In genomic region chr12:6765634-6766581, GRCh38 we compare ENCODE assay signal across 8 cellular contexts. TPM values are rescaled to one million over a fixed set of nuclear protein-coding genes. Genes with fewer than 3 reads are reported as not detected.
DNase-seq lines count a peak whose midpoint lies in the region; ATAC-seq lines count a peak whose summit lies in the region.

TSS of gene PTMS (plus strand) at chr12:6766363. CDS start at chr12:6766706, 343 bp downstream.

- peaks cover 47% of the 10 kb centered on the region for H3K27me3 Mint-ChIP-seq in activated T-cell treated with anti-CD3 and anti-CD28 coated beads, Interleukin-2, amount 50 U/mL, for 24 hours
- peaks cover 36% of the 10 kb centered on the region for H3K27me3 Mint-ChIP-seq in activated CD8-positive, alpha-beta T cell treated with anti-CD3 and anti-CD28 coated beads, Interleukin-2, amount 10 ng/mL, durations not matched to agents 7 days and 5 days (ENCODE audit: low read depth)
- peaks cover 22 to 64% (median 58%) of the 10 kb centered on the region in 5 donors for H3K27me3 Mint-ChIP-seq in naive thymus-derived CD8-positive, alpha-beta T cell

- peak within 1 kb of the TSS; percentile 74 for H3K27ac Mint-ChIP-seq in activated T-cell treated with anti-CD3 and anti-CD28 coated beads, Interleukin-2, amount 50 U/mL, for 24 hours
- H3K27ac Mint-ChIP-seq in activated CD8-positive, alpha-beta T cell treated with anti-CD3 and anti-CD28 coated beads, Interleukin-2, amount 10 ng/mL, durations not matched to agents 7 days and 5 days, result peak within 1 kb of the TSS; percentile 74
- H3K27ac Mint-ChIP-seq in naive thymus-derived CD8-positive, alpha-beta T cell, result peak within 1 kb of the TSS in 6 of 10 donors; percentile 27 to 73 (median 46)

- CTCF ChIA-PET in activated CD8-positive, alpha-beta T cell treated with anti-CD3 and anti-CD28 coated beads, Interleukin-2, amount 10 ng/mL, durations not matched to agents 7 days and 5 days (lab: Charles Lee), result interaction anchor here (0.5 to 20.8 kb wide), 24 partner anchors 8 to 178 kb away, joined by 3 to 378 read pairs (median 4); partner anchors contain the start of genes C12orf57, CD4, CDCA3 and COPS7A

- DNase-seq in activated T-cell treated with anti-CD3 and anti-CD28 coated beads, Interleukin-2, amount 50 U/mL, for 24 hours, result peak; percentile 61
- DNase-seq in activated T-cell treated with anti-CD3 and anti-CD28 coated beads for 4 hours, result no peak
- peak; percentile 90 for DNase-seq in NCI-H2107 treated with DMSO at 0.1 percent for 48 hours (lab: John Stamatoyannopoulos, UW; ENCODE audit: unreplicated experiment)
- peak; percentile 47 for DNase-seq in activated CD8-positive, alpha-beta T cell treated with anti-CD3 and anti-CD28 coated beads, Interleukin-2, amount 10 ng/mL, durations not matched to agents 7 days and 5 days
- peak; percentile 79 for DNase-seq in fibroblast of peridontal ligament (ENCODE audit: extremely low read depth)
- DNase-seq in naive thymus-derived CD8-positive, alpha-beta T cell, result peak in 1 of 10 donors; percentile 58

- peak; percentile 20 for ATAC-seq in HG02759 (IDR thresholded peaks at IDR 0.05; ENCODE audit: unreplicated experiment)
- peak; percentile 32 for ATAC-seq in activated CD8-positive, alpha-beta T cell treated with anti-CD3 and anti-CD28 coated beads, Interleukin-2, amount 10 ng/mL, durations not matched to agents 7 days and 5 days
- peak in 1 of 2 donors; percentile 14 for ATAC-seq in naive thymus-derived CD8-positive, alpha-beta T cell
- ATAC-seq in GM21360 (IDR thresholded peaks at IDR 0.05; ENCODE audit: unreplicated experiment), result no peak

- no peaks in the 10 kb centered on the region for H3K9me3 Mint-ChIP-seq in activated T-cell treated with anti-CD3 and anti-CD28 coated beads, Interleukin-2, amount 50 U/mL, for 24 hours
- H3K9me3 Mint-ChIP-seq in activated CD8-positive, alpha-beta T cell treated with anti-CD3 and anti-CD28 coated beads, Interleukin-2, amount 10 ng/mL, durations not matched to agents 7 days and 5 days (ENCODE audit: insufficient read depth), result no peaks in the 10 kb centered on the region
- no peaks in the 10 kb centered on the region for H3K9me3 Mint-ChIP-seq in naive thymus-derived CD8-positive, alpha-beta T cell

- H3K36me3 Mint-ChIP-seq in activated T-cell treated with anti-CD3 and anti-CD28 coated beads, Interleukin-2, amount 50 U/mL, for 24 hours (ENCODE audit: low read depth), result peaks cover 14% of the 10 kb centered on the region
- peaks cover 3% of the 10 kb centered on the region for H3K36me3 Mint-ChIP-seq in activated CD8-positive, alpha-beta T cell treated with anti-CD3 and anti-CD28 coated beads, Interleukin-2, amount 10 ng/mL, durations not matched to agents 7 days and 5 days (ENCODE audit: low read depth)
- H3K36me3 Mint-ChIP-seq in naive thymus-derived CD8-positive, alpha-beta T cell, result peaks cover 0 to 3% (median 0%) of the 10 kb centered on the region in 3 donors

- peak within 1 kb of the TSS; percentile 85 for H3K4me3 Mint-ChIP-seq in activated T-cell treated with anti-CD3 and anti-CD28 coated beads, Interleukin-2, amount 50 U/mL, for 24 hours
- peak within 1 kb of the TSS; percentile 86 for H3K4me3 Mint-ChIP-seq in activated CD8-positive, alpha-beta T cell treated with anti-CD3 and anti-CD28 coated beads, Interleukin-2, amount 10 ng/mL, durations not matched to agents 7 days and 5 days
- peak within 1 kb of the TSS; percentile 75 to 90 (median 88) for H3K4me3 Mint-ChIP-seq in naive thymus-derived CD8-positive, alpha-beta T cell

- POLR2A ChIA-PET in activated CD8-positive, alpha-beta T cell treated with anti-CD3 and anti-CD28 coated beads, Interleukin-2, amount 10 ng/mL, durations not matched to agents 7 days and 5 days (lab: Charles Lee), result interaction anchor here (0.6 to 4.4 kb wide), 11 partner anchors 9 to 199 kb away, joined by 3 to 35 read pairs (median 3); partner anchors contain the start of genes C12orf57, CD4, MLF2 and P3H3
- POLR2A ChIA-PET in naive thymus-derived CD8-positive, alpha-beta T cell (lab: Charles Lee), result interaction anchor here (1.2 to 2.5 kb wide), 7 partner anchors 12 to 106 kb away, joined by 3 to 15 read pairs (median 5); partner anchors contain the start of genes COPS7A, GPR162, MLF2 and ZNF384

- peaks cover 46% of the 10 kb centered on the region for H3K4me1 Mint-ChIP-seq in activated T-cell treated with anti-CD3 and anti-CD28 coated beads, Interleukin-2, amount 50 U/mL, for 24 hours (ENCODE audit: low read depth)
- H3K4me1 Mint-ChIP-seq in activated CD8-positive, alpha-beta T cell treated with anti-CD3 and anti-CD28 coated beads, Interleukin-2, amount 10 ng/mL, durations not matched to agents 7 days and 5 days (ENCODE audit: low read depth), result peaks cover 57% of the 10 kb centered on the region
- peaks cover 17 to 35% (median 28%) of the 10 kb centered on the region in 4 donors for H3K4me1 Mint-ChIP-seq in naive thymus-derived CD8-positive, alpha-beta T cell

RNA-seq across cellular contexts. Expression of gene PTMS, which starts in this region (rescaled TPM):
- total RNA-seq in activated CD8-positive, alpha-beta T cell treated with anti-CD3 and anti-CD28 coated beads, Interleukin-2, amount 10 ng/mL, durations not matched to agents 7 days and 5 days, result 10 to 100 TPM; 42.9 to 47.4 TPM
- total RNA-seq in naive thymus-derived CD8-positive, alpha-beta T cell, result under 1 TPM in 1 of 2 experiments, not detected in 1; 0.55 TPM
- 1 to 10 TPM in 1 of 3 donors, not detected in 2; 4.8 TPM for polyA plus RNA-seq in naive thymus-derived CD8-positive, alpha-beta T cell

Comparison
In these comparisons a context has a peak if more than half of its experiments do, and no peak if none do; other contexts are left out.
1. RNA of gene PTMS (total RNA-seq): 42.9 to 47.4 TPM in activated CD8-positive, alpha-beta T cell treated with anti-CD3 and anti-CD28 coated beads, Interleukin-2, amount 10 ng/mL, durations not matched to agents 7 days and 5 days; 0.55 TPM in naive thymus-derived CD8-positive, alpha-beta T cell; every median in the first group is over 10 times any median in the second.
2. Peak in every context shown above with its lines, with median percentiles within 50 percentile points of each other: H3K27ac Mint-ChIP-seq and H3K4me3 Mint-ChIP-seq.